In the genomic region with DNA sequence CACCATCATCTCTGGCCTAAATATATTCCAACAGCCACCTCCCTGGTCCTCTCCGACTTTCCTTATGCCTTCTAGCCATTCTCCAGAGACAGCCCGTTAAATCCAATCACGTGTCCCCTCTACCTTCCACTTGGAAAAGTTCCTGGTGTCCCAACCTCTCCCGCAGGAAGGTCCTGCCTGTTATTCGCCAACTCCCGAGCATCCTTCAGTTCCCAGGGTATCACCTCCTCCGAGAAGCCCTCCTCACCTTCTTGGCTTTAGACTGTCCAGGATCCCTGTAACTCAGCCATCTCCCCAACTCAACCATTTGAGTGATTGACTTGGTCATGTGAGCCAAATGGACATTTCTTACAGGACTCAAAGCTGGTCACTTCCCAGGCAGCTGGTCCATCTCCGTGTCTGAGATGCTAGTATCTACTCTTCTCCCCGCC, we compare ENCODE assay signal across 11 cellular contexts. TPM values are rescaled to one million over a fixed set of nuclear protein-coding genes. Genes with fewer than 3 reads are reported as not detected.
DNase-seq lines count a peak whose midpoint lies in the region; ATAC-seq, FAIRE-seq and TF ChIP-seq lines count a peak whose summit lies in the region.
"Had no signal": no experiment of that assay in that cellular context is flagged by ENCODE, and none has a peak within 500 bp of the region (broad histone marks: within the 10 kb centered on the region; RNA-seq: fewer than 3 reads in every experiment).

No MANE protein-coding gene starts in this region.

- CTCF ChIA-PET in A549 (lab: Yijun Ruan, JAX) = interaction anchor here (0.6 to 20.6 kb wide), 3 partner anchors 12 to 225 kb away, joined by 3 to 271 read pairs (median 116); no protein-coding TSS in a partner anchor

- H3K9me3 ChIP-seq in A549 = no peaks in the 10 kb centered on the region
- H3K9me3 ChIP-seq: mucosa of descending colon had no signal

- H3K27ac Mint-ChIP-seq in IgD-negative memory B cell = peak overlapping the region; percentile 84 to 100 (median 99)
- peak overlapping the region; percentile 99 to 100 for H3K27ac Mint-ChIP-seq in natural killer cell

- 22% methylated on average over 7 of the region's 9 CpGs for whole genome bisulfite sequencing in A549 (ENCODE audit: missing lambda C conversion rate)

- POLR2A ChIA-PET in A549 (lab: Yijun Ruan, JAX) = interaction anchor here (1.1 kb wide), 1 partner anchor 10 kb away, joined by 7 read pairs; no protein-coding TSS in a partner anchor

- H3K27ac ChIP-seq in A549 = peak overlapping the region; percentile 100
- peak overlapping the region; percentile 8 for H3K27ac ChIP-seq in cingulate gyrus (ENCODE audit: low read depth, low read length)

- no peak for TF ChIP-seq POLR2A in A549 (IDR thresholded peaks at IDR 0.05; ENCODE audit: low read length)

- H3K27me3 Mint-ChIP-seq in IgD-negative memory B cell (peaks cover 9% of the 10 kb centered on the region), natural killer cell (ENCODE audit: low read depth in 2 of 2) (no peaks in the 10 kb centered on the region)

- TF ChIP-seq EP300 in A549 (IDR thresholded peaks at IDR 0.05) = no peak

- DNase-seq in A549 (ENCODE audit: low read depth in 1 of 2, low spot score in 1 of 2) (peak in 1 of 2 experiments; percentile 74), natural killer cell (no peak), HCEC 1CT (no peak)
- DNase-seq in stimulated activated CD4-positive, alpha-beta T cell treated with anti-CD3 and anti-CD28 coated beads, Interleukin-4, amount 100 ng/mL, for 24 hours = no peak

- peak overlapping the region; percentile 94 for H3K4me2 ChIP-seq in A549

- no peak for FAIRE-seq in A549 (lab: Jason Lieb, UNC)

- no peak for TF ChIP-seq RAD21 in A549 (conservative IDR thresholded peaks at IDR 0.05 in 1 of 2, IDR thresholded peaks at IDR 0.05 in 1 of 2)

- peak overlapping the region; percentile 9 to 87 (median 58) for H3K4me3 Mint-ChIP-seq in IgD-negative memory B cell
- peak overlapping the region; percentile 77 for H3K4me3 Mint-ChIP-seq in natural killer cell

- no peaks in the 10 kb centered on the region for H3K36me3 Mint-ChIP-seq in IgD-negative memory B cell
- no peaks in the 10 kb centered on the region for H3K36me3 Mint-ChIP-seq in natural killer cell

- no peak overlapping the region for H3K4me3 ChIP-seq in A549
- H3K4me3 ChIP-seq: mucosa of descending colon had no signal

- intact Hi-C loops in natural killer cell (cut with micrococcal nuclease) = loop anchor here (5.0 kb wide), 1 partner anchor 692 kb away; no protein-coding TSS in a partner anchor

- H3K9me3 Mint-ChIP-seq in IgD-negative memory B cell = peaks cover 0 to 3% (median 0%) of the 10 kb centered on the region in 3 donors
- H3K9me3 Mint-ChIP-seq in natural killer cell = no peaks in the 10 kb centered on the region

- H3K4me1 ChIP-seq in A549 = peaks cover 83% of the 10 kb centered on the region

- TF ChIP-seq CTCF in A549 (IDR thresholded peaks at IDR 0.05) (no peak), natural killer cell (IDR thresholded peaks at IDR 0.05) (no peak)

- ATAC-seq in A549 (no peak), natural killer cell (no peak), GM21447 (IDR thresholded peaks at IDR 0.05; ENCODE audit: unreplicated experiment) (no peak), GM19023 (IDR thresholded peaks at IDR 0.05; ENCODE audit: unreplicated experiment) (no peak)
- ATAC-seq: mucosa of descending colon had no signal

- peaks cover 18 to 27% (median 25%) of the 10 kb centered on the region in 3 donors for H3K4me1 Mint-ChIP-seq in IgD-negative memory B cell
- peaks cover 32 to 51% of the 10 kb centered on the region in 2 donors for H3K4me1 Mint-ChIP-seq in natural killer cell

TF ChIP-seq in A549, 52 proteins besides CTCF, POLR2A, EP300 and RAD21 (continues in another document):
- TF ChIP-seq ZC3H11A (IDR thresholded peaks at IDR 0.05) (no peak), TFCP2L1 (CRISPR knock-in tag; IDR thresholded peaks at IDR 0.05) (no peak), HEYL (CRISPR knock-in tag; IDR thresholded peaks at IDR 0.05) (no peak), RNF2 (IDR thresholded peaks at IDR 0.05; ENCODE audit: borderline replicate concordance, low read depth) (no peak), ESRRA (IDR thresholded peaks at IDR 0.05; ENCODE audit: borderline replicate concordance, low read length) (no peak), HOXB13 (CRISPR knock-in tag; IDR thresholded peaks at IDR 0.05; ENCODE audit: low read depth) (0 out of 2 replicates have a peak, but pooled peaks have one; percentile 49), ZFP36 (IDR thresholded peaks at IDR 0.05; ENCODE audit: borderline replicate concordance, partially characterized antibody) (peak; percentile 96)
- TF ChIP-seq, protein P1, sequence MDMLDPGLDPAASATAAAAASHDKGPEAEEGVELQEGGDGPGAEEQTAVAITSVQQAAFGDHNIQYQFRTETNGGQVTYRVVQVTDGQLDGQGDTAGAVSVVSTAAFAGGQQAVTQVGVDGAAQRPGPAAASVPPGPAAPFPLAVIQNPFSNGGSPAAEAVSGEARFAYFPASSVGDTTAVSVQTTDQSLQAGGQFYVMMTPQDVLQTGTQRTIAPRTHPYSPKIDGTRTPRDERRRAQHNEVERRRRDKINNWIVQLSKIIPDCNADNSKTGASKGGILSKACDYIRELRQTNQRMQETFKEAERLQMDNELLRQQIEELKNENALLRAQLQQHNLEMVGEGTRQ (IDR thresholded peaks at IDR 0.05) = peak; percentile 72
- TF ChIP-seq, protein P2, sequence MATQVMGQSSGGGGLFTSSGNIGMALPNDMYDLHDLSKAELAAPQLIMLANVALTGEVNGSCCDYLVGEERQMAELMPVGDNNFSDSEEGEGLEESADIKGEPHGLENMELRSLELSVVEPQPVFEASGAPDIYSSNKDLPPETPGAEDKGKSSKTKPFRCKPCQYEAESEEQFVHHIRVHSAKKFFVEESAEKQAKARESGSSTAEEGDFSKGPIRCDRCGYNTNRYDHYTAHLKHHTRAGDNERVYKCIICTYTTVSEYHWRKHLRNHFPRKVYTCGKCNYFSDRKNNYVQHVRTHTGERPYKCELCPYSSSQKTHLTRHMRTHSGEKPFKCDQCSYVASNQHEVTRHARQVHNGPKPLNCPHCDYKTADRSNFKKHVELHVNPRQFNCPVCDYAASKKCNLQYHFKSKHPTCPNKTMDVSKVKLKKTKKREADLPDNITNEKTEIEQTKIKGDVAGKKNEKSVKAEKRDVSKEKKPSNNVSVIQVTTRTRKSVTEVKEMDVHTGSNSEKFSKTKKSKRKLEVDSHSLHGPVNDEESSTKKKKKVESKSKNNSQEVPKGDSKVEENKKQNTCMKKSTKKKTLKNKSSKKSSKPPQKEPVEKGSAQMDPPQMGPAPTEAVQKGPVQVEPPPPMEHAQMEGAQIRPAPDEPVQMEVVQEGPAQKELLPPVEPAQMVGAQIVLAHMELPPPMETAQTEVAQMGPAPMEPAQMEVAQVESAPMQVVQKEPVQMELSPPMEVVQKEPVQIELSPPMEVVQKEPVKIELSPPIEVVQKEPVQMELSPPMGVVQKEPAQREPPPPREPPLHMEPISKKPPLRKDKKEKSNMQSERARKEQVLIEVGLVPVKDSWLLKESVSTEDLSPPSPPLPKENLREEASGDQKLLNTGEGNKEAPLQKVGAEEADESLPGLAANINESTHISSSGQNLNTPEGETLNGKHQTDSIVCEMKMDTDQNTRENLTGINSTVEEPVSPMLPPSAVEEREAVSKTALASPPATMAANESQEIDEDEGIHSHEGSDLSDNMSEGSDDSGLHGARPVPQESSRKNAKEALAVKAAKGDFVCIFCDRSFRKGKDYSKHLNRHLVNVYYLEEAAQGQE (IDR thresholded peaks at IDR 0.05) = no peak

RNA-seq across cellular contexts. Expression of gene NANOS3, which starts 28.1 kb away (rescaled TPM):
- polyA plus RNA-seq in A549 (2011; rRNA removed) (0.31 and 0.53 TPM in 2 replicates), A549 (2017; fragmentation: RNase III; extraction: RNeasy Plus Mini Kit Qiagen cat#74134 plus additional on column Dnase treatment) (0.78 to 1.2 TPM (median 1.1 TPM) in 3 replicates), IgD-negative memory B cell (not detected)
- 0.79 and 1.8 TPM in 2 replicates for polyA plus RNA-seq in A549 (2012; cell fraction: cytosol; rRNA removed)
- polyA plus RNA-seq in A549 (2012; cell fraction: nucleus; rRNA removed) = 2.4 and 2.7 TPM in 2 replicates
- not detected in 2 replicates for polyA minus RNA-seq in A549 (2011; rRNA and poly(A)+ RNA removed)
- 1 to 10 TPM; 2.6 to 6.3 (median 3.0) TPM for total RNA-seq in natural killer cell
- total RNA-seq: dermis microvascular lymphatic vessel endothelial cell, ureter had no signal

RNA-seq across cellular contexts. Expression of gene ZSWIM4, which starts 53.6 kb away (rescaled TPM):
- polyA plus RNA-seq in A549 (2011; rRNA removed) (1.6 and 1.7 TPM in 2 replicates), A549 (2017; fragmentation: RNase III; extraction: RNeasy Plus Mini Kit Qiagen cat#74134 plus additional on column Dnase treatment) (3.4 to 3.9 TPM (median 3.7 TPM) in 3 replicates), IgD-negative memory B cell (1.2 TPM)
- 3.0 and 4.5 TPM in 2 replicates for polyA plus RNA-seq in A549 (2012; cell fraction: cytosol; rRNA removed)
- 6.2 and 8.3 TPM in 2 replicates for polyA plus RNA-seq in A549 (2012; cell fraction: nucleus; rRNA removed)
- 2.6 and 3.2 TPM in 2 replicates for polyA minus RNA-seq in A549 (2011; rRNA and poly(A)+ RNA removed)
- total RNA-seq in natural killer cell = 1 to 10 TPM; 5.8 to 5.9 (median 5.9) TPM

RNA-seq across cellular contexts. Expression of gene BRME1, which starts 57.1 kb away (rescaled TPM):
- 0.09 and 0.12 TPM in 2 replicates for polyA plus RNA-seq in A549 (2011; rRNA removed)
- polyA plus RNA-seq in A549 (2012; cell fraction: cytosol; rRNA removed) = 0.21 and 0.31 TPM in 2 replicates
- polyA plus RNA-seq in A549 (2012; cell fraction: nucleus; rRNA removed) = 0.92 and 1.1 TPM in 2 replicates
- 1.1 to 2.3 TPM (median 1.2 TPM) in 3 replicates for polyA plus RNA-seq in A549 (2017; fragmentation: RNase III; extraction: RNeasy Plus Mini Kit Qiagen cat#74134 plus additional on column Dnase treatment)
- 0.29 TPM in 2 replicates for polyA minus RNA-seq in A549 (2011; rRNA and poly(A)+ RNA removed)
- polyA plus RNA-seq in IgD-negative memory B cell = not detected
- total RNA-seq in natural killer cell = 1 to 10 TPM; 3.8 to 7.7 (median 4.0) TPM

RNA-seq across cellular contexts. Expression of gene CC2D1A, which starts 57.2 kb away (rescaled TPM):
- polyA plus RNA-seq in A549 (2011; rRNA removed) = 4.7 and 4.8 TPM in 2 replicates
- 10.0 and 12.1 TPM in 2 replicates for polyA plus RNA-seq in A549 (2012; cell fraction: cytosol; rRNA removed)
- polyA plus RNA-seq in A549 (2012; cell fraction: nucleus; rRNA removed) = 28.8 and 38.8 TPM in 2 replicates
- polyA plus RNA-seq in A549 (2017; fragmentation: RNase III; extraction: RNeasy Plus Mini Kit Qiagen cat#74134 plus additional on column Dnase treatment) = 13.9 to 15.3 TPM (median 14.0 TPM) in 3 replicates
- polyA minus RNA-seq in A549 (2011; rRNA and poly(A)+ RNA removed) = 7.6 and 9.0 TPM in 2 replicates
- 15.5 TPM for polyA plus RNA-seq in IgD-negative memory B cell
- total RNA-seq in natural killer cell = 10 to 100 TPM; 42.8 to 49.3 (median 48.4) TPM
